ENCODE assay signal across 12 cellular contexts in the genomic region with DNA sequence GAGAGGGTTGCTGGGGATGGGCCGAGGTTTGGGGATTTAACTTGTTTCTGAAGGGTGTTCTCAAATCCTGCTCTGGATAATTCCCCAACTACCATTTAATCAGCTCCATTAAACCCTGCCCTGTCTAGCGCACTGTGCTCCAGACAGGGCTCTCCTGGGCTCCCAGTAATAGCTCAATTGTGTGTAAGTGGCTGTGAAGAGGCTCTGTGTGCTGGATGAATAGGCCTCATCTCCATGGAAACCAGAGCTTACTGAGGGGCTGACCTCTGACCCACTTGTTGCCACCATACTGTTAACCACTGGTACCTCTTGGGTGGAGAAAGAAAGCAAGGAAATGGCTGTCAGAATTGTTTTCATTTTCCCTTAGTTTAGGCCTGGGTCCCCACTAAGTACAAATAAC.
DNase-seq lines count a peak whose midpoint lies in the region.
"Had no signal": no experiment of that assay in that cellular context is flagged by ENCODE, and none has a peak within 500 bp of the region (broad histone marks: within the 10 kb centered on the region; RNA-seq: fewer than 3 reads in every experiment).

No MANE protein-coding gene starts in this region.

- H3K4me3 ChIP-seq in iPS-18a (ENCODE audit: low read length), result peak overlapping the region; percentile 16
- no peak overlapping the region for H3K4me3 ChIP-seq in MG63
- H3K4me3 ChIP-seq: A549 had no signal

- H3K27me3 ChIP-seq in iPS-18a (ENCODE audit: control insufficient read depth, insufficient read depth, low read length), result no peaks in the 10 kb centered on the region
- H3K27me3 ChIP-seq in MG63, result 0 out of 2 replicates have a peak, but pooled peaks cover 2% of the 10 kb centered on the region

- H3K27ac ChIP-seq in iPS-18a (ENCODE audit: low read length), result peak overlapping the region; percentile 3
- H3K27ac ChIP-seq: A549 had no signal

- H3K9me3 ChIP-seq in iPS-18a (ENCODE audit: control insufficient read depth, low read depth, low read length) (no peaks in the 10 kb centered on the region), MG63 (no peaks in the 10 kb centered on the region)
- H3K9me3 ChIP-seq: A549 had no signal

- H3K36me3 ChIP-seq in iPS-18a (ENCODE audit: control insufficient read depth, low read depth, low read length) (no peaks in the 10 kb centered on the region), MG63 (no peaks in the 10 kb centered on the region)

- DNase-seq in Ammon's horn (ENCODE audit: low spot score) (peak; percentile 62), NCI-H1105 (lab: John Stamatoyannopoulos, UW) (peak; percentile 78), NCI-H510A (lab: John Stamatoyannopoulos, UW) (peak; percentile 72), MG63 (no peak), putamen (ENCODE audit: low spot score) (no peak), foreskin melanocyte (no peak)
- no peak for DNase-seq in activated CD4-positive, alpha-beta T cell treated with anti-CD3 and anti-CD28 coated beads for 4 hours
- DNase-seq: activated gamma-delta T cell; mammary epithelial cell; stimulated activated naive CD8-positive, alpha-beta T cell treated with anti-CD3 and anti-CD28 coated beads, Interleukin-15, amount 100 ng/mL, for 72 hours had no signal

- H3K4me1 ChIP-seq in iPS-18a (ENCODE audit: control insufficient read depth, low read depth, low read length), result peaks cover 60% of the 10 kb centered on the region
- H3K4me1 ChIP-seq: A549 had no signal

- no peak overlapping the region for H3K9ac ChIP-seq in iPS-18a (ENCODE audit: low read length)

Comparison
In these comparisons a context has a peak if more than half of its experiments do, and no peak if none do; other contexts are left out.
1. DNase-seq: peak in Ammon's horn (single experiment), NCI-H1105 (single experiment) and NCI-H510A (single experiment); none in activated CD4-positive, alpha-beta T cell treated with anti-CD3 and anti-CD28 coated beads for 4 hours (0 of 2), MG63 (single experiment), putamen (single experiment) and foreskin melanocyte (single experiment).